ENCODE assay signal across 22 cellular contexts in genomic region chr9:117405950-117406705, GRCh38.
"Had no signal": no experiment of that assay in that cellular context is flagged by ENCODE, and none has a peak within 500 bp of the region (broad histone marks: within the 10 kb centered on the region; RNA-seq: fewer than 3 reads in every experiment).

No MANE protein-coding gene starts in this region.

- H3K27ac ChIP-seq: cardiac muscle cell, epithelial cell of prostate, thyroid gland had no signal

- H3K36me3 Mint-ChIP-seq: activated naive CD4-positive, alpha-beta T cell treated with anti-CD3 and anti-CD28 coated beads, Interleukin-2, amount 50 U/mL, for 24 hours; naive B cell; stimulated activated memory B cell treated with anti-CD40 and anti-IgM and Interleukin-4, amounts not matched to agents 10 μg/mL and 1 μg/mL and 100 μg/mL, for 72 hours had no signal

- H3K9me3 Mint-ChIP-seq: endodermal cell; neural crest cell; stimulated activated memory B cell treated with anti-CD40 and anti-IgM and Interleukin-4, amounts not matched to agents 10 μg/mL and 1 μg/mL and 100 μg/mL, for 72 hours had no signal

- ATAC-seq: activated CD4-positive, CD25-positive, alpha-beta regulatory T cell treated with anti-CD3 and anti-CD28 coated beads, Interleukin-2, amount 50 U/mL, for 24 hours; activated T-cell treated with anti-CD3 and anti-CD28 coated beads, Interleukin-2, amount 50 U/mL, for 72 hours; left lobe of liver; mucosa of descending colon; sciatic nerve; stimulated activated memory B cell treated with anti-CD40 and anti-IgM and Interleukin-4, amounts not matched to agents 10 μg/mL and 1 μg/mL and 100 μg/mL, for 72 hours had no signal

- FAIRE-seq: colon, keratinocyte had no signal

- H3K4me1 Mint-ChIP-seq: activated naive CD4-positive, alpha-beta T cell treated with anti-CD3 and anti-CD28 coated beads, Interleukin-2, amount 50 U/mL, for 24 hours; naive B cell; stimulated activated memory B cell treated with anti-CD40 and anti-IgM and Interleukin-4, amounts not matched to agents 10 μg/mL and 1 μg/mL and 100 μg/mL, for 72 hours had no signal

- H3K36me3 ChIP-seq: cardiac muscle cell, thyroid gland had no signal

- H3K27me3 ChIP-seq: cardiac muscle cell, thyroid gland had no signal

- H3K27ac Mint-ChIP-seq: activated naive CD4-positive, alpha-beta T cell treated with anti-CD3 and anti-CD28 coated beads, Interleukin-2, amount 50 U/mL, for 24 hours; activated T-cell treated with anti-CD3 and anti-CD28 coated beads, Interleukin-2, amount 50 U/mL, for 72 hours; endodermal cell; naive B cell; stimulated activated memory B cell treated with anti-CD40 and anti-IgM and Interleukin-4, amounts not matched to agents 10 μg/mL and 1 μg/mL and 100 μg/mL, for 72 hours had no signal

- DNase-seq: activated CD4-positive, alpha-beta T cell treated with anti-CD3 and anti-CD28 coated beads, Interleukin-2, amount 50 U/mL, for 1 hour; activated CD8-positive, alpha-beta memory T cell treated with anti-CD3 and anti-CD28 coated beads for 24 hours; activated CD8-positive, alpha-beta memory T cell treated with anti-CD3 and anti-CD28 coated beads, Interleukin-2, amount 50 U/mL, for 48 hours; activated gamma-delta T cell; activated T-cell treated with anti-CD3 and anti-CD28 coated beads, Interleukin-2, amount 50 U/mL, for 72 hours; endodermal cell; foreskin fibroblast; mucosa of descending colon; naive B cell; stimulated activated CD4-positive, alpha-beta T cell treated with anti-CD3 and anti-CD28 coated beads, Interleukin-4, amount 100 ng/mL, for 4 hours; T1000; thyroid gland had no signal

- H3K4me3 ChIP-seq: cardiac muscle cell, mucosa of descending colon, thyroid gland had no signal

- H3K4me1 ChIP-seq: thyroid gland had no signal

- H3K4me3 Mint-ChIP-seq: activated naive CD4-positive, alpha-beta T cell treated with anti-CD3 and anti-CD28 coated beads, Interleukin-2, amount 50 U/mL, for 24 hours; activated T-cell treated with anti-CD3 and anti-CD28 coated beads, Interleukin-2, amount 50 U/mL, for 72 hours; endodermal cell; naive B cell; neural crest cell; stimulated activated memory B cell treated with anti-CD40 and anti-IgM and Interleukin-4, amounts not matched to agents 10 μg/mL and 1 μg/mL and 100 μg/mL, for 72 hours had no signal

- H3K9me3 ChIP-seq: mucosa of descending colon, thyroid gland had no signal
